30 cellular contexts compared by ENCODE assay signal in genomic region chr3:171699611-171700010, GRCh38.
"Had no signal": no experiment of that assay in that cellular context is flagged by ENCODE, and none has a peak within 500 bp of the region (broad histone marks: within the 10 kb centered on the region; RNA-seq: fewer than 3 reads in every experiment).

No MANE protein-coding gene starts in this region.

- H3K4me1 ChIP-seq: colonic mucosa, foreskin keratinocyte, neural progenitor cell, prostate gland, testis had no signal

- H3K79me2 ChIP-seq: hepatocyte had no signal

- H3K27me3 ChIP-seq: colonic mucosa, esophagus muscularis mucosa, foreskin keratinocyte, gastroesophageal sphincter, heart left ventricle, hepatocyte, neural progenitor cell, right atrium auricular region, testis, tibial artery had no signal

- H3K9me3 Mint-ChIP-seq: stimulated activated naive CD8-positive, alpha-beta T cell treated with anti-CD3 and anti-CD28 coated beads, Interleukin-15, amount 100 ng/mL, for 72 hours had no signal

- H3K36me3 Mint-ChIP-seq: memory B cell, neural progenitor cell had no signal

- H3K4me3 ChIP-seq: colonic mucosa, esophagus muscularis mucosa, gastroesophageal sphincter, heart left ventricle, hepatocyte, lung, neural progenitor cell, prostate gland, right atrium auricular region, smooth muscle cell, testis, tibial artery had no signal

- H3K36me3 ChIP-seq: colonic mucosa, neural progenitor cell, prostate gland had no signal

- H3K27me3 Mint-ChIP-seq: type B pancreatic cell had no signal

- H3K4me2 ChIP-seq: hepatocyte, neural progenitor cell, smooth muscle cell had no signal

- H2AFZ ChIP-seq: hepatocyte, neural progenitor cell had no signal

- H3K4me3 Mint-ChIP-seq: memory B cell; mesothelial cell of epicardium; naive thymus-derived CD4-positive, alpha-beta T cell; nephron; neural progenitor cell; stimulated activated naive CD8-positive, alpha-beta T cell treated with anti-CD3 and anti-CD28 coated beads, Interleukin-15, amount 100 ng/mL, for 72 hours; type B pancreatic cell had no signal

- H3K9me3 ChIP-seq: colonic mucosa, prostate gland, testis had no signal

- H3K4me1 Mint-ChIP-seq: memory B cell; naive thymus-derived CD4-positive, alpha-beta T cell; stimulated activated naive CD8-positive, alpha-beta T cell treated with anti-CD3 and anti-CD28 coated beads, Interleukin-15, amount 100 ng/mL, for 72 hours had no signal

- DNase-seq: caudate nucleus; colonic mucosa; dermis blood vessel endothelial cell; effector memory CD4-positive, alpha-beta T cell; foreskin keratinocyte; heart left ventricle; kidney glomerular epithelial cell; naive thymus-derived CD4-positive, alpha-beta T cell; stimulated activated CD4-positive, alpha-beta T cell treated with anti-CD3 and anti-CD28 coated beads, Interleukin-12 subunit alpha, Interleukin-12 subunit beta, amount 100 ng/mL, for 4 hours; stimulated activated CD4-positive, alpha-beta T cell treated with anti-CD3 and anti-CD28 coated beads, Interleukin-1b, Interleukin-23, amount 100 ng/mL, for 48 hours; stimulated activated CD4-positive, alpha-beta T cell treated with anti-CD3 and anti-CD28 coated beads, Interleukin-4, amount 100 ng/mL, for 1 hour; stimulated activated CD8-positive, alpha-beta memory T cell treated with anti-CD3 and anti-CD28 coated beads, Interleukin-4, amount 100 ng/mL, for 48 hours; stimulated activated naive CD4-positive, alpha-beta T cell; stimulated activated naive CD8-positive, alpha-beta T cell treated with anti-CD3 and anti-CD28 coated beads, Interleukin-15, amount 100 ng/mL, for 72 hours; substantia nigra; testis; tibial artery had no signal

- H3K27ac Mint-ChIP-seq: memory B cell; mesothelial cell of epicardium; naive thymus-derived CD4-positive, alpha-beta T cell; nephron; neural progenitor cell; stimulated activated naive CD8-positive, alpha-beta T cell treated with anti-CD3 and anti-CD28 coated beads, Interleukin-15, amount 100 ng/mL, for 72 hours; type B pancreatic cell had no signal

- H3K27ac ChIP-seq: colonic mucosa, esophagus muscularis mucosa, foreskin keratinocyte, gastroesophageal sphincter, hepatocyte, neural progenitor cell, prostate gland, right atrium auricular region, testis, tibial artery had no signal

- H3K9ac ChIP-seq: neural progenitor cell had no signal

- ATAC-seq: foreskin keratinocyte; gastroesophageal sphincter; naive thymus-derived CD4-positive, alpha-beta T cell; sciatic nerve; stimulated activated naive CD8-positive, alpha-beta T cell treated with anti-CD3 and anti-CD28 coated beads, Interleukin-15, amount 100 ng/mL, for 72 hours had no signal
